ENCODE assay signal across 1 cellular context in genomic region chr1:92843429-92844352, GRCh38.
TF ChIP-seq lines count a peak whose summit lies in the region.

No MANE protein-coding gene starts in this region.

TF ChIP-seq in GM12878, 131 proteins besides CTCF, POLR2A, EP300 and RAD21:
- no peak for TF ChIP-seq NFYA (IDR thresholded peaks at IDR 0.05; ENCODE audit: borderline replicate concordance, low read depth, low read length)
- no peak for TF ChIP-seq SPI1 (IDR thresholded peaks at IDR 0.05; ENCODE audit: borderline replicate concordance, insufficient read depth, low read depth, low read length)
- no peak for TF ChIP-seq TAF1 (IDR thresholded peaks at IDR 0.05; ENCODE audit: borderline replicate concordance, low read depth, low read length)
